ENCODE assay signal across 8 cellular contexts in genomic region chr6:141464490-141464889, GRCh38.
DNase-seq lines count a peak whose midpoint lies in the region; ATAC-seq, FAIRE-seq and TF ChIP-seq lines count a peak whose summit lies in the region.

No MANE protein-coding gene starts in this region.

- no peaks in the 10 kb centered on the region for H4K20me1 ChIP-seq in astrocyte (ENCODE audit: insufficient read depth, low read length)
- no peaks in the 10 kb centered on the region for H4K20me1 ChIP-seq in neural progenitor cell (ENCODE audit: low read depth)

- H3K9me3 ChIP-seq in astrocyte (ENCODE audit: insufficient read depth, low read depth, low read length) (no peaks in the 10 kb centered on the region), neural progenitor cell (ENCODE audit: low read depth) (no peaks in the 10 kb centered on the region)

- no peaks in the 10 kb centered on the region for H3K79me2 ChIP-seq in astrocyte (ENCODE audit: insufficient read depth, low read length)
- H3K79me2 ChIP-seq in neural progenitor cell (ENCODE audit: low read depth) = no peaks in the 10 kb centered on the region

- no peak for FAIRE-seq in astrocyte (lab: Jason Lieb, UNC)

- H3K36me3 ChIP-seq in astrocyte (ENCODE audit: insufficient read depth, low read length) (no peaks in the 10 kb centered on the region), neural progenitor cell (peaks cover 6% of the 10 kb centered on the region)

- H3F3A ChIP-seq in neural progenitor cell (ENCODE audit: low read depth) = peaks cover 6% of the 10 kb centered on the region

- no peak for TF ChIP-seq CTCF in astrocyte (IDR thresholded peaks at IDR 0.05; ENCODE audit: insufficient read depth, low read depth, low read length)
- no peak for TF ChIP-seq CTCF in neural progenitor cell (IDR thresholded peaks at IDR 0.05)

- H3K27me3 ChIP-seq in astrocyte (ENCODE audit: insufficient read depth, low read length) = no peaks in the 10 kb centered on the region
- H3K27me3 ChIP-seq in neural progenitor cell = no peaks in the 10 kb centered on the region

- H3K4me3 ChIP-seq in astrocyte (ENCODE audit: insufficient read depth, low read depth, low read length) (no peak overlapping the region), neural progenitor cell (no peak overlapping the region)

- no peak overlapping the region for H3K9ac ChIP-seq in astrocyte (ENCODE audit: low read length)
- no peak overlapping the region for H3K9ac ChIP-seq in neural progenitor cell

- H3K27me3 Mint-ChIP-seq in astrocyte (ENCODE audit: low read depth, unreplicated experiment) (no peaks in the 10 kb centered on the region), neural progenitor cell (ENCODE audit: insufficient read depth, low read depth) (no peaks in the 10 kb centered on the region)

- H3K4me3 Mint-ChIP-seq in astrocyte (ENCODE audit: unreplicated experiment) (no peak overlapping the region), neural progenitor cell (no peak overlapping the region)

- H3K4me1 Mint-ChIP-seq in astrocyte (ENCODE audit: low read depth, unreplicated experiment) (peaks cover 19% of the 10 kb centered on the region), neural progenitor cell (peaks cover 6% of the 10 kb centered on the region)

- H3K27ac Mint-ChIP-seq in astrocyte (ENCODE audit: unreplicated experiment) = no peak overlapping the region
- peak overlapping the region; percentile 70 for H3K27ac Mint-ChIP-seq in neural progenitor cell

- H3K36me3 Mint-ChIP-seq in astrocyte (ENCODE audit: low read depth, unreplicated experiment) (no peaks in the 10 kb centered on the region), neural progenitor cell (no peaks in the 10 kb centered on the region)

- H3K4me1 ChIP-seq in astrocyte (ENCODE audit: insufficient read depth, low read length) = no peaks in the 10 kb centered on the region
- H3K4me1 ChIP-seq in neural progenitor cell = peaks cover 5% of the 10 kb centered on the region

- H3K9me3 Mint-ChIP-seq in astrocyte (ENCODE audit: unreplicated experiment) (peaks cover 3% of the 10 kb centered on the region), neural progenitor cell (no peaks in the 10 kb centered on the region)

- H2AFZ ChIP-seq in astrocyte (ENCODE audit: low read depth, low read length) (no peak overlapping the region), neural progenitor cell (replicated peaks) (no peak overlapping the region)

- ATAC-seq in GM21619 (IDR thresholded peaks at IDR 0.05; ENCODE audit: unreplicated experiment) (peak; percentile 80), HG03097 (IDR thresholded peaks at IDR 0.05; ENCODE audit: low FRiP score, unreplicated experiment) (no peak)
- no peak for ATAC-seq in stimulated activated naive CD8-positive, alpha-beta T cell treated with anti-CD3 and anti-CD28 coated beads, Interleukin-15, Interleukin-2, amounts not matched to agents 100 U/mL and 50 U/mL, for 24 hours

- no peak overlapping the region for H3K27ac ChIP-seq in astrocyte (ENCODE audit: low read depth, low read length)
- H3K27ac ChIP-seq in neural progenitor cell = no peak overlapping the region

- H3K4me2 ChIP-seq in astrocyte (ENCODE audit: low read length) (no peak overlapping the region), neural progenitor cell (no peak overlapping the region)

- DNase-seq in EH (ENCODE audit: low read depth) (peak; percentile 52), NCI-H1092 (lab: John Stamatoyannopoulos, UW) (peak; percentile 91), astrocyte (ENCODE audit: low read depth) (peak; percentile 72), neural progenitor cell (ENCODE audit: low spot score) (no peak), SKM-1 (lab: John Stamatoyannopoulos, UW; ENCODE audit: unreplicated experiment) (no peak)
- no peak for DNase-seq in stimulated activated naive CD8-positive, alpha-beta T cell treated with anti-CD3 and anti-CD28 coated beads, Interleukin-15, Interleukin-2, amounts not matched to agents 100 U/mL and 50 U/mL, for 24 hours

Comparison
In these comparisons a context has a peak if more than half of its experiments do, and no peak if none do; other contexts are left out.
1. DNase-seq: peak in EH (single experiment), NCI-H1092 (single experiment) and astrocyte (single experiment); none in neural progenitor cell (single experiment), SKM-1 (single experiment) and stimulated activated naive CD8-positive, alpha-beta T cell treated with anti-CD3 and anti-CD28 coated beads, Interleukin-15, Interleukin-2, amounts not matched to agents 100 U/mL and 50 U/mL, for 24 hours (single experiment).